Comparison of ENCODE assay signal across 1 cellular context in genomic region chr18:8741524-8741923, GRCh38.
TF ChIP-seq lines count a peak whose summit lies in the region.

No MANE protein-coding gene starts in this region.

TF ChIP-seq in IMR-90, 13 proteins besides CTCF, POLR2A, EP300 and RAD21 (continued from another document):
- TF ChIP-seq BHLHE40 (IDR thresholded peaks at IDR 0.05; ENCODE audit: low read depth, low read length): no peak
- no peak for TF ChIP-seq SMC3 (IDR thresholded peaks at IDR 0.05; ENCODE audit: low read depth, low read length)
- no peak for TF ChIP-seq ELK1 (IDR thresholded peaks at IDR 0.05; ENCODE audit: borderline replicate concordance, low read depth, low read length)
- no peak for TF ChIP-seq CEBPB (IDR thresholded peaks at IDR 0.05; ENCODE audit: low read depth, low read length)
- no peak for TF ChIP-seq RFX5 (IDR thresholded peaks at IDR 0.05; ENCODE audit: low read depth, low read length)
